ENCODE assay signal across 1 cellular context in genomic region chr5:68033029-68033428, GRCh38.
TF ChIP-seq lines count a peak whose summit lies in the region.

No MANE protein-coding gene starts in this region.

TF ChIP-seq in SK-N-SH treated with all-trans-retinoic acid at 6 μM for 48 hours, 23 proteins besides CTCF, POLR2A, EP300 and RAD21 (continued from another document):
- TF ChIP-seq, protein P1, sequence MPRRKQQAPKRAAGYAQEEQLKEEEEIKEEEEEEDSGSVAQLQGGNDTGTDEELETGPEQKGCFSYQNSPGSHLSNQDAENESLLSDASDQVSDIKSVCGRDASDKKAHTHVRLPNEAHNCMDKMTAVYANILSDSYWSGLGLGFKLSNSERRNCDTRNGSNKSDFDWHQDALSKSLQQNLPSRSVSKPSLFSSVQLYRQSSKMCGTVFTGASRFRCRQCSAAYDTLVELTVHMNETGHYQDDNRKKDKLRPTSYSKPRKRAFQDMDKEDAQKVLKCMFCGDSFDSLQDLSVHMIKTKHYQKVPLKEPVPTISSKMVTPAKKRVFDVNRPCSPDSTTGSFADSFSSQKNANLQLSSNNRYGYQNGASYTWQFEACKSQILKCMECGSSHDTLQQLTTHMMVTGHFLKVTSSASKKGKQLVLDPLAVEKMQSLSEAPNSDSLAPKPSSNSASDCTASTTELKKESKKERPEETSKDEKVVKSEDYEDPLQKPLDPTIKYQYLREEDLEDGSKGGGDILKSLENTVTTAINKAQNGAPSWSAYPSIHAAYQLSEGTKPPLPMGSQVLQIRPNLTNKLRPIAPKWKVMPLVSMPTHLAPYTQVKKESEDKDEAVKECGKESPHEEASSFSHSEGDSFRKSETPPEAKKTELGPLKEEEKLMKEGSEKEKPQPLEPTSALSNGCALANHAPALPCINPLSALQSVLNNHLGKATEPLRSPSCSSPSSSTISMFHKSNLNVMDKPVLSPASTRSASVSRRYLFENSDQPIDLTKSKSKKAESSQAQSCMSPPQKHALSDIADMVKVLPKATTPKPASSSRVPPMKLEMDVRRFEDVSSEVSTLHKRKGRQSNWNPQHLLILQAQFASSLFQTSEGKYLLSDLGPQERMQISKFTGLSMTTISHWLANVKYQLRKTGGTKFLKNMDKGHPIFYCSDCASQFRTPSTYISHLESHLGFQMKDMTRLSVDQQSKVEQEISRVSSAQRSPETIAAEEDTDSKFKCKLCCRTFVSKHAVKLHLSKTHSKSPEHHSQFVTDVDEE (CRISPR knock-in tag; IDR thresholded peaks at IDR 0.05), result no peak
- TF ChIP-seq CSRNP3 (CRISPR knock-in tag; IDR thresholded peaks at IDR 0.05) (no peak), TCF4 (CRISPR knock-in tag; IDR thresholded peaks at IDR 0.05; ENCODE audit: borderline replicate concordance) (no peak), ZC3H10 (CRISPR knock-in tag; IDR thresholded peaks at IDR 0.05) (no peak), ZNF565 (CRISPR knock-in tag; conservative IDR thresholded peaks at IDR 0.05; ENCODE audit: low read depth) (no peak), PATZ1 (CRISPR knock-in tag; IDR thresholded peaks at IDR 0.05; ENCODE audit: borderline replicate concordance) (no peak), ZFP30 (CRISPR knock-in tag; IDR thresholded peaks at IDR 0.05) (no peak), ARNTL (CRISPR knock-in tag; IDR thresholded peaks at IDR 0.05; ENCODE audit: borderline replicate concordance, low read depth) (no peak), ZNF70 (CRISPR knock-in tag; IDR thresholded peaks at IDR 0.05) (no peak), CREB5 (CRISPR knock-in tag; IDR thresholded peaks at IDR 0.05; ENCODE audit: low read depth) (no peak), PPARA (CRISPR knock-in tag; IDR thresholded peaks at IDR 0.05; ENCODE audit: borderline replicate concordance) (no peak)
- TF ChIP-seq, protein P2, sequence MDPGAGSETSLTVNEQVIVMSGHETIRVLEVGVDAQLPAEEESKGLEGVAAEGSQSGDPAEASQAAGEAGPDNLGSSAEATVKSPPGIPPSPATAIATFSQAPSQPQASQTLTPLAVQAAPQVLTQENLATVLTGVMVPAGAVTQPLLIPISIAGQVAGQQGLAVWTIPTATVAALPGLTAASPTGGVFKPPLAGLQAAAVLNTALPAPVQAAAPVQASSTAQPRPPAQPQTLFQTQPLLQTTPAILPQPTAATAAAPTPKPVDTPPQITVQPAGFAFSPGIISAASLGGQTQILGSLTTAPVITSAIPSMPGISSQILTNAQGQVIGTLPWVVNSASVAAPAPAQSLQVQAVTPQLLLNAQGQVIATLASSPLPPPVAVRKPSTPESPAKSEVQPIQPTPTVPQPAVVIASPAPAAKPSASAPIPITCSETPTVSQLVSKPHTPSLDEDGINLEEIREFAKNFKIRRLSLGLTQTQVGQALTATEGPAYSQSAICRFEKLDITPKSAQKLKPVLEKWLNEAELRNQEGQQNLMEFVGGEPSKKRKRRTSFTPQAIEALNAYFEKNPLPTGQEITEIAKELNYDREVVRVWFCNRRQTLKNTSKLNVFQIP (CRISPR knock-in tag; IDR thresholded peaks at IDR 0.05; ENCODE audit: borderline replicate concordance, low read depth), result no peak
